In the genomic region with DNA sequence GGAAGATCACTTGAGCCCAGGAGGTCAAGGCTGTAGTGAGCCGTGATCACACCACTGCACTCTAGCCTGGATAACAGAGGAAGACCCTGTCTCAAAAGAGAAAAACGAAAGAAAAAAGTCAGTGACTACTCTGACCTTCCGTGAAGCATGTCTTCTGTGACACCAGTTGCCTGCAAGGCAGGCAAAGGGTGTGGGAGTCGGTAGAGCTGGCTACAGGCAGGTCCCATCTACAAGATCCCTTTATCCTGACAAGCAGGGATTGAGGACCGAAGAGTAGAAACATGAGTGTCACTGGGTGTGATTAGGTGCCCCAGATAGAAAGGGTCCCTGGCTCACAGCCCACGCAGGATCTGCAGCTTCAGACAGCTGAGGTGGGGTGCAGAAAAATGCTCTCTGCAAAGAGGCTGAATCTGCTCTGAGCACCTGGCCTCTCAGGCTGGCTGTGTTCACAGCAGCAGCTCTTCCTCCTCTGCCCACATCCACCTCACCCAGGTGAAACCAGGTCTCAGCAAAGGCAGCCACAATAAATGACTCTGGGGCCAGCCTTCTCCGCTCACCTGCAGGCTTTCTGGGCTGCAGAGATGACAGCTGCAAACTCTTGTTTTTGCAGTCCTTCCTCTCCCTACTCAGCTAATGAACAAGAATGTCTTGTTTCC, we compare ENCODE assay signal across 1 cellular context.
TF ChIP-seq lines count a peak whose summit lies in the region.

No MANE protein-coding gene starts in this region.

TF ChIP-seq in HepG2, 621 proteins besides CTCF, POLR2A, EP300 and RAD21 (continued from another document):
- TF ChIP-seq ISL2 (CRISPR knock-in tag; IDR thresholded peaks at IDR 0.05) (no peak), ZNF264 (CRISPR knock-in tag; IDR thresholded peaks at IDR 0.05) (no peak), KIAA2018 (CRISPR knock-in tag; IDR thresholded peaks at IDR 0.05; ENCODE audit: borderline replicate concordance) (no peak), ATM (IDR thresholded peaks at IDR 0.05; ENCODE audit: borderline replicate concordance) (no peak), MXD4 (CRISPR knock-in tag; IDR thresholded peaks at IDR 0.05) (no peak), GZF1 (CRISPR knock-in tag; IDR thresholded peaks at IDR 0.05) (no peak)
